In the genomic region with DNA sequence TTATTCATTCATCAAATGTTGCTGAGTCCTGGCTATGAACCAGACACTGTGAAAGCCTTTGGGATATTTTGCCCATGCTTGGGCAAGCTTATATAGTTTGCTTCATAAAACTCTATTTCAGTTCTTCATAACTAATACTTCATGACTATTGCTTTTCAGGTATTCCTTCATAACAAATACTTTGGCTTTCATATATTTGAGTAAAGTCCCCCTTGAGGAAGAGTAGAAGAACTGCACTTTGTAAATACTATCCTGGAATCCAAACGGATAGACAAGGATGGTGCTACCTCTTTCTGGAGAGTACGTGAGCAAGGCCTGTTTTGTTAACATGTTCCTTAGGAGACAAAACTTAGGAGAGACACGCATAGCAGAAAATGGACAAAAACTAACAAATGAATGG, we compare ENCODE assay signal across 1 cellular context.
TF ChIP-seq lines count a peak whose summit lies in the region.

No MANE protein-coding gene starts in this region.

TF ChIP-seq in SK-N-SH treated with all-trans-retinoic acid at 6 μM for 48 hours, 23 proteins besides CTCF, POLR2A, EP300 and RAD21 (continued from another document):
- no peak for TF ChIP-seq TCF4 (CRISPR knock-in tag; IDR thresholded peaks at IDR 0.05; ENCODE audit: borderline replicate concordance)
- no peak for TF ChIP-seq ZC3H10 (CRISPR knock-in tag; IDR thresholded peaks at IDR 0.05)
- TF ChIP-seq ZFP3 (CRISPR knock-in tag; IDR thresholded peaks at IDR 0.05), result no peak
- TF ChIP-seq, protein P1, sequence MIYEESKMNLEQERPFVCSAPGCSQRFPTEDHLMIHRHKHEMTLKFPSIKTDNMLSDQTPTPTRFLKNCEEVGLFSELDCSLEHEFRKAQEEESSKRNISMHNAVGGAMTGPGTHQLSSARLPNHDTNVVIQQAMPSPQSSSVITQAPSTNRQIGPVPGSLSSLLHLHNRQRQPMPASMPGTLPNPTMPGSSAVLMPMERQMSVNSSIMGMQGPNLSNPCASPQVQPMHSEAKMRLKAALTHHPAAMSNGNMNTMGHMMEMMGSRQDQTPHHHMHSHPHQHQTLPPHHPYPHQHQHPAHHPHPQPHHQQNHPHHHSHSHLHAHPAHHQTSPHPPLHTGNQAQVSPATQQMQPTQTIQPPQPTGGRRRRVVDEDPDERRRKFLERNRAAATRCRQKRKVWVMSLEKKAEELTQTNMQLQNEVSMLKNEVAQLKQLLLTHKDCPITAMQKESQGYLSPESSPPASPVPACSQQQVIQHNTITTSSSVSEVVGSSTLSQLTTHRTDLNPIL (CRISPR knock-in tag; IDR thresholded peaks at IDR 0.05; ENCODE audit: low read depth), result no peak
- no peak for TF ChIP-seq ZFP30 (CRISPR knock-in tag; IDR thresholded peaks at IDR 0.05)
TF ChIP-seq in SK-N-SH treated with all-trans-retinoic acid at 6 μM for 48 hours: peak in this region for 0.
